ENCODE assay signal across 8 cellular contexts in genomic region chr20:62367136-62367482, GRCh38.
A peak's percentile ranks its signal among the peaks of the same experiment; 100 is the strongest.
DNase-seq lines count a peak whose midpoint lies in the region; ATAC-seq and TF ChIP-seq lines count a peak whose summit lies in the region.

Gene LAMA5 (minus strand): TSS chr20:62367312. CDS start chr20:62367245, 67 bp downstream.

- H3K9me3 ChIP-seq in iPS-20b (ENCODE audit: insufficient read depth, low read depth, low read length) = no peaks in the 10 kb centered on the region

- peak within 1 kb of the TSS; percentile 78 for H3K9ac ChIP-seq in iPS-20b (ENCODE audit: low read depth, low read length)

- H3K27me3 ChIP-seq in brain microvascular endothelial cell (replicated peaks) = no peaks in the 10 kb centered on the region
- H3K27me3 ChIP-seq in iPS-20b (ENCODE audit: insufficient read depth, low read length) = peaks cover 3% of the 10 kb centered on the region; the same call in 1 of the 2 replicates

- no peaks in the 10 kb centered on the region for H3K36me3 ChIP-seq in brain microvascular endothelial cell (replicated peaks)
- no peaks in the 10 kb centered on the region for H3K36me3 ChIP-seq in iPS-20b (ENCODE audit: insufficient read depth, low read depth, low read length)

- in situ Hi-C loops in brain microvascular endothelial cell (cut with HindIII; ENCODE audit: low pct_ligation_motif_present, low sequenced_read_pairs) = no loop called here

- H3K4me3 ChIP-seq in brain microvascular endothelial cell (ENCODE audit: low read depth, low read length) = peak within 1 kb of the TSS; percentile 54
- peak within 1 kb of the TSS; percentile 81 for H3K4me3 ChIP-seq in iPS-20b (ENCODE audit: low read length)
- H3K4me3 ChIP-seq in skin epidermis = peak within 1 kb of the TSS; percentile 57 to 79 (median 61)

- ATAC-seq in GM19467 (IDR thresholded peaks at IDR 0.05; ENCODE audit: unreplicated experiment) = no peak

- no peak for TF ChIP-seq CTCF in brain microvascular endothelial cell (IDR thresholded peaks at IDR 0.05; ENCODE audit: low read depth, low read length, missing control alignments)

- peaks cover 44% of the 10 kb centered on the region for H3K4me1 ChIP-seq in iPS-20b (ENCODE audit: insufficient read depth, low read length)

- DNase-seq in SHP77 (lab: John Stamatoyannopoulos, UW) (peak; percentile 54 to 69), SHP77 treated with DMSO at 0.1 percent for 48 hours (lab: John Stamatoyannopoulos, UW) (no peak), NCI-H146 treated with DMSO at 0.1 percent for 48 hours (lab: John Stamatoyannopoulos, UW; ENCODE audit: unreplicated experiment) (peak; percentile 6), brain microvascular endothelial cell (no peak), NCI-H1694 treated with DMSO at 0.1 percent for 48 hours (lab: John Stamatoyannopoulos, UW) (no peak)

- H3K27ac ChIP-seq in brain microvascular endothelial cell (peak within 1 kb of the TSS; percentile 12), iPS-20b (ENCODE audit: low read length) (peak within 1 kb of the TSS; percentile 68), skin epidermis (peak within 1 kb of the TSS; percentile 55 to 95 (median 85))

Comparison
In these comparisons a context has a peak if more than half of its experiments do, and no peak if none do; other contexts are left out.
1. DNase-seq: peak in SHP77 (2 of 2) and NCI-H146 treated with DMSO at 0.1 percent for 48 hours (single experiment); none in SHP77 treated with DMSO at 0.1 percent for 48 hours (single experiment), brain microvascular endothelial cell (single experiment) and NCI-H1694 treated with DMSO at 0.1 percent for 48 hours (single experiment).
2. H3K27ac ChIP-seq: peak in every context shown above with its lines; median percentile 85 in skin epidermis; 68 in iPS-20b; 12 in brain microvascular endothelial cell.
3. Peak in every context shown above with its lines, with median percentiles within 50 percentile points of each other: H3K4me3 ChIP-seq.